Comparison of ENCODE assay signal across 8 cellular contexts in the genomic region with DNA sequence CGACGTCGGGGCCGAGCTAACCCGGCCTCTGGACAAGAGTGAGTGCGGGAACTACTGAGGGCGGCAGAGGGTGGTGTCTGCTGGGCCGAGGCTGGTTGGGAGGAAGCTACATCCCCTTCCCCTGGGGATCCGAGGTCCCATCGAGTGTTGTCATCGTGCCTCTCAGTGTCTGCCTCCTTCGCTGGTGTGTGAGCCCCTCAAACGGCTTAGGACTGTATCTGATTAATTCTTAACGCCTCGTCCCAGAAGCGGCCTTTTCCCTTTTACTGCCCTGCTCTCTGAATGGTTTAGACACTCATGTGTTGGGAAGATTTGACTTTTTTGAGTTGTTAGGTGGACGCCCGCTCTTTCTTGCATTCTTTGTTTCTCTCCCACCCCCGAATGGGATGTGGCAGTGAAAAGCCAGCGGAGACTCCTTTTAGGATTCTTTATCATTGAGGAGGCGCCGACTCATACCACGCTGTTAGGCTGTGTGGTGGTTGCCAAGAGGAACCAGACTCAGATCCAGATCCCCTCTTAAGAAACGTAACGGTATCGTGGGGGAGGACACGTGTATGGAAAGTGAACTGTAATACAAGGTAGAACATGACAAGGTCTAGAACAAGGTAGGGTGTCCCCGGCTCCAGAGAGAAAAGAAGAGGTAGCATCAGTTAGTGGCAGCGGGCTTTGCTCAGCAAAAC. TPM values are rescaled to one million over a fixed set of nuclear protein-coding genes. Genes with fewer than 3 reads are reported as not detected.
DNase-seq lines count a peak whose midpoint lies in the region; ATAC-seq, FAIRE-seq and TF ChIP-seq lines count a peak whose summit lies in the region.

No MANE protein-coding gene starts in this region.

- H4K20me1 ChIP-seq in GM12878 (ENCODE audit: control insufficient read depth, insufficient read depth), result no peaks in the 10 kb centered on the region

- no peak for TF ChIP-seq POLR2A in GM12878 (IDR thresholded peaks at IDR 0.05; ENCODE audit: low read depth, low read length)

- intact Hi-C loops in GM12878 (cut with micrococcal nuclease; ENCODE audit: unreplicated experiment), result no loop called here

- POLR2A ChIA-PET in GM12878 (lab: Charles Lee), result no interaction called here

- H3K27ac ChIP-seq in GM12878 (ENCODE audit: control insufficient read depth, insufficient read depth) (peak overlapping the region; percentile 98), substantia nigra (ENCODE audit: low read depth, low read length, poor library complexity, severe bottlenecking) (peak overlapping the region; percentile 95)

- RAD21 ChIA-PET in GM12878 (lab: Charles Lee; ENCODE audit: unreplicated experiment), result interaction anchor here (0.6 kb wide), 1 partner anchor 225 kb away, joined by 3 read pairs; a partner anchor contains a TSS

- FAIRE-seq in GM12878 (lab: Jason Lieb, UNC), result no peak

- in situ Hi-C loops in GM12878 (cut with MboI), result no loop called here

- TF ChIP-seq CTCF in GM12878 (IDR thresholded peaks at IDR 0.05 in 2 of 3, conservative IDR thresholded peaks at IDR 0.05 in 1 of 3; ENCODE audit: control insufficient read depth in 2 of 3, extremely low read depth in 1 of 3, insufficient read depth in 1 of 3, low read depth in 3 of 3, low read length in 3 of 3) (no peak), kidney epithelial cell (IDR thresholded peaks at IDR 0.05; ENCODE audit: insufficient read depth, low read length, poor library complexity, severe bottlenecking) (no peak)

- no peak for TF ChIP-seq RAD21 in GM12878 (IDR thresholded peaks at IDR 0.05; ENCODE audit: insufficient read depth, low read depth, low read length)

- peak overlapping the region; percentile 36 for H3K4me2 ChIP-seq in GM12878 (ENCODE audit: control insufficient read depth, insufficient read depth)

- no peaks in the 10 kb centered on the region for H3K27me3 ChIP-seq in NT2/D1 (ENCODE audit: insufficient read depth, insufficient read length)
- no peaks in the 10 kb centered on the region for H3K27me3 ChIP-seq in GM12878 (replicated peaks in 1 of 2; ENCODE audit: control insufficient read depth in 2 of 2, insufficient read depth in 2 of 2, low read length in 1 of 2)
- no peaks in the 10 kb centered on the region for H3K27me3 ChIP-seq in kidney epithelial cell (ENCODE audit: control insufficient read depth, insufficient read depth, low read length)

- H3K4me3 ChIP-seq in NT2/D1 (ENCODE audit: insufficient read length, low read depth) (peak overlapping the region; percentile 98), GM12878 (peak overlapping the region; percentile 86), kidney epithelial cell (ENCODE audit: low read depth, low read length) (peak overlapping the region; percentile 92)

- H3K9me3 ChIP-seq in NT2/D1 (ENCODE audit: insufficient read depth, low read length) (no peaks in the 10 kb centered on the region), GM12878 (replicated peaks; ENCODE audit: control insufficient read depth, insufficient read depth, low read length) (no peaks in the 10 kb centered on the region)

- CTCF ChIA-PET in GM12878 (lab: Yijun Ruan, JAX), result no interaction called here

- no peak for TF ChIP-seq EP300 in GM12878 (IDR thresholded peaks at IDR 0.05; ENCODE audit: borderline replicate concordance in 1 of 2, control insufficient read depth in 1 of 2, low read depth in 2 of 2, low read length in 2 of 2)

- WGBS in GM12878 (ENCODE audit: insufficient coverage, insufficient replicate concordance, low lambda C conversion rate, missing lambda C conversion rate), result 3% methylated on average over 29 of the region's 29 CpGs

- peaks cover 22% of the 10 kb centered on the region for H3K36me3 ChIP-seq in NT2/D1 (ENCODE audit: insufficient read depth, insufficient read length, low read length)
- H3K36me3 ChIP-seq in GM12878 (ENCODE audit: control insufficient read depth in 2 of 2, insufficient read depth in 2 of 2, low read length in 1 of 2), result no peaks in the 10 kb centered on the region
- H3K36me3 ChIP-seq in kidney epithelial cell (ENCODE audit: control insufficient read depth, insufficient read depth, low read length), result no peaks in the 10 kb centered on the region

- peaks cover 39% of the 10 kb centered on the region for H3K79me2 ChIP-seq in GM12878 (ENCODE audit: control insufficient read depth, insufficient read depth, low read length)

- DNase-seq in activated naive CD4-positive, alpha-beta T cell treated with Interleukin-2 at 50 U/mL for 16 hours, result peak; percentile 36
- no peak for DNase-seq in activated naive CD4-positive, alpha-beta T cell (lab: John Stamatoyannopoulos, UW)
- DNase-seq in NT2/D1 (ENCODE audit: low read depth, low spot score) (no peak), GM12878 (ENCODE audit: low read depth, low spot score) (no peak), kidney epithelial cell (ENCODE audit: low read depth) (no peak), substantia nigra (lab: John Stamatoyannopoulos, UW) (peak in 4 of 49 donors; percentile 36 to 43 (median 41)), DMS79 (lab: John Stamatoyannopoulos, UW) (no peak), NCI-H345 (lab: John Stamatoyannopoulos, UW) (no peak)

- H3K4me1 ChIP-seq in NT2/D1 (ENCODE audit: insufficient read depth, insufficient read length), result no peaks in the 10 kb centered on the region
- H3K4me1 ChIP-seq in GM12878 (ENCODE audit: control insufficient read depth, insufficient read depth, low read length), result peaks cover 4% of the 10 kb centered on the region; the same call in 1 of the 2 replicates

- H3K9ac ChIP-seq in NT2/D1 (ENCODE audit: insufficient read length, low read depth), result peak overlapping the region; percentile 93
- H3K9ac ChIP-seq in GM12878 (ENCODE audit: control insufficient read depth, insufficient read depth, low read length), result peak overlapping the region; percentile 97

- SMC1A ChIA-PET in GM12878 (lab: Charles Lee; ENCODE audit: uncharacterized antibody, unreplicated experiment), result interaction anchor here (1.0 to 1.5 kb wide), 2 partner anchors 48 to 176 kb away, joined by 3 to 4 read pairs; no protein-coding TSS in a partner anchor

- TSS peak; percentile 59 for BruUV-seq in GM12878 (replicated peaks; lab: Mats Ljungman, UMichigan)

- peak overlapping the region; percentile 99 for H2AFZ ChIP-seq in GM12878 (ENCODE audit: control insufficient read depth, low read depth, low read length)

- peak; percentile 33 for ATAC-seq in GM12878

RNA-seq across cellular contexts. Expression of a gene that starts 0.6 kb away (rescaled TPM):
- 45.7 and 45.8 TPM in 2 replicates for total RNA-seq in GM12878 (2013; cell fraction: nucleolus; rRNA removed)
- total RNA-seq in GM12878 (2014; rRNA removed) (23.7 and 28.9 TPM in 2 replicates), GM12878 (2014; rRNA removed; fragmentation: Illumina TruSeq; extraction: Trizol) (35.4 and 37.0 TPM in 2 replicates), GM12878 (2021) (35.7 and 48.9 TPM in 2 replicates), kidney epithelial cell (36.1 and 41.2 TPM in 2 replicates)
- 26.3 TPM for polyA plus RNA-seq in GM12878 (2011; ENCODE audit: low read depth)
- polyA plus RNA-seq in GM12878 (2011; rRNA removed) (56.2 and 57.5 TPM in 2 replicates), GM12878 (2014; fragmentation: Illumina TruSeq; extraction: Trizol) (54.0 and 66.1 TPM in 2 replicates), GM12878 (2014; fragmentation: Nextera tagmentation; extraction: Ambion mirVana) (10 to 100 TPM; 18.4 to 32.3 TPM), GM12878 (2014; rRNA removed) (38.3 and 39.6 TPM in 2 replicates), GM12878 (2016; fragmentation: Nextera tagmentation; extraction: Ambion mirVana) (10 to 100 TPM; 52.1 to 57.8 TPM)
- 33.0 and 50.0 TPM in 2 replicates for polyA plus RNA-seq in GM12878 (2011; cell fraction: cytosol; rRNA removed)
- polyA plus RNA-seq in GM12878 (2011; cell fraction: nucleus; rRNA removed), result 51.6 and 53.3 TPM in 2 replicates
- polyA plus RNA-seq in GM12878 (2012), result 20.9 and 27.9 TPM in 2 replicates
- polyA minus RNA-seq in GM12878 (2011; rRNA and poly(A)+ RNA removed), result 50.1 and 97.7 TPM in 2 replicates
- polyA minus RNA-seq in GM12878 (2011; cell fraction: cytosol; rRNA and poly(A)+ RNA removed), result 32.9 and 35.0 TPM in 2 replicates
- 15.4 and 21.2 TPM in 2 replicates for polyA minus RNA-seq in GM12878 (2011; cell fraction: nucleus; rRNA and poly(A)+ RNA removed)

RNA-seq across cellular contexts. Expression of a gene that starts 39.5 kb away (rescaled TPM):
- 0.42 TPM in 1 of 2 replicates, not detected in the other for total RNA-seq in GM12878 (2013; cell fraction: nucleolus; rRNA removed)
- total RNA-seq in GM12878 (2014; rRNA removed), result 0.34 TPM in 1 of 2 replicates, not detected in the other
- total RNA-seq in GM12878 (2014; rRNA removed; fragmentation: Illumina TruSeq; extraction: Trizol), result 0.13 and 0.28 TPM in 2 replicates
- total RNA-seq in GM12878 (2021), result 0.13 and 0.37 TPM in 2 replicates
- polyA plus RNA-seq in GM12878 (2011; ENCODE audit: low read depth), result not detected
- 0.04 TPM in 1 of 2 replicates, not detected in the other for polyA plus RNA-seq in GM12878 (2011; rRNA removed)
- polyA plus RNA-seq in GM12878 (2011; cell fraction: cytosol; rRNA removed), result 0.10 and 0.13 TPM in 2 replicates
- polyA plus RNA-seq in GM12878 (2011; cell fraction: nucleus; rRNA removed), result 0.06 and 0.15 TPM in 2 replicates
- 0.08 TPM in 1 of 2 replicates, not detected in the other for polyA plus RNA-seq in GM12878 (2012)
- 0.04 TPM in 1 of 2 replicates, not detected in the other for polyA plus RNA-seq in GM12878 (2014; fragmentation: Illumina TruSeq; extraction: Trizol)
- not detected for polyA plus RNA-seq in GM12878 (2014; fragmentation: Nextera tagmentation; extraction: Ambion mirVana)
- 0.11 TPM in 1 of 2 replicates, not detected in the other for polyA plus RNA-seq in GM12878 (2014; rRNA removed)
- polyA plus RNA-seq in GM12878 (2016; fragmentation: Nextera tagmentation; extraction: Ambion mirVana), result not detected
- polyA minus RNA-seq in GM12878 (2011; rRNA and poly(A)+ RNA removed), result not detected in 2 replicates
- not detected in 2 replicates for polyA minus RNA-seq in GM12878 (2011; cell fraction: cytosol; rRNA and poly(A)+ RNA removed)
- polyA minus RNA-seq in GM12878 (2011; cell fraction: nucleus; rRNA and poly(A)+ RNA removed), result not detected in 2 replicates
- total RNA-seq in kidney epithelial cell, result 125 and 126 TPM in 2 replicates

RNA-seq across cellular contexts. Expression of a gene that starts 56.7 kb away (rescaled TPM):
- total RNA-seq in GM12878 (2013; cell fraction: nucleolus; rRNA removed), result 6.5 and 10.8 TPM in 2 replicates
- total RNA-seq in GM12878 (2014; rRNA removed) (17.2 and 19.2 TPM in 2 replicates), GM12878 (2014; rRNA removed; fragmentation: Illumina TruSeq; extraction: Trizol) (16.8 and 17.0 TPM in 2 replicates), GM12878 (2021) (26.4 and 29.0 TPM in 2 replicates), kidney epithelial cell (45.0 and 48.7 TPM in 2 replicates)
- 10.1 TPM for polyA plus RNA-seq in GM12878 (2011; ENCODE audit: low read depth)
- polyA plus RNA-seq in GM12878 (2011; rRNA removed) (24.7 and 44.2 TPM in 2 replicates), GM12878 (2014; fragmentation: Illumina TruSeq; extraction: Trizol) (31.0 and 44.8 TPM in 2 replicates), GM12878 (2014; fragmentation: Nextera tagmentation; extraction: Ambion mirVana) (10 to 100 TPM; 21.3 to 30.9 TPM), GM12878 (2014; rRNA removed) (22.4 and 23.3 TPM in 2 replicates), GM12878 (2016; fragmentation: Nextera tagmentation; extraction: Ambion mirVana) (10 to 100 TPM; 70.9 to 72.3 TPM)
- 4.7 and 5.8 TPM in 2 replicates for polyA plus RNA-seq in GM12878 (2011; cell fraction: cytosol; rRNA removed)
- polyA plus RNA-seq in GM12878 (2011; cell fraction: nucleus; rRNA removed), result 4.8 and 5.5 TPM in 2 replicates
- 19.2 and 25.9 TPM in 2 replicates for polyA plus RNA-seq in GM12878 (2012)
- polyA minus RNA-seq in GM12878 (2011; rRNA and poly(A)+ RNA removed), result 3.6 and 4.8 TPM in 2 replicates
- polyA minus RNA-seq in GM12878 (2011; cell fraction: cytosol; rRNA and poly(A)+ RNA removed), result 4.9 and 9.0 TPM in 2 replicates
- polyA minus RNA-seq in GM12878 (2011; cell fraction: nucleus; rRNA and poly(A)+ RNA removed), result 1.6 TPM in 2 replicates

Comparison
In these comparisons a context has a peak if more than half of its experiments do, and no peak if none do; other contexts are left out.
1. RNA of a gene that starts 39.5 kb away (total RNA-seq): 125 to 126 TPM in kidney epithelial cell; 0.13 to 0.42 TPM in GM12878; every median in the first group is over 10 times any median in the second.
2. Peak in every context shown above with its lines, with median percentiles within 50 percentile points of each other: H3K4me3 ChIP-seq.